Comparison of ENCODE assay signal across 8 cellular contexts in the genomic region with DNA sequence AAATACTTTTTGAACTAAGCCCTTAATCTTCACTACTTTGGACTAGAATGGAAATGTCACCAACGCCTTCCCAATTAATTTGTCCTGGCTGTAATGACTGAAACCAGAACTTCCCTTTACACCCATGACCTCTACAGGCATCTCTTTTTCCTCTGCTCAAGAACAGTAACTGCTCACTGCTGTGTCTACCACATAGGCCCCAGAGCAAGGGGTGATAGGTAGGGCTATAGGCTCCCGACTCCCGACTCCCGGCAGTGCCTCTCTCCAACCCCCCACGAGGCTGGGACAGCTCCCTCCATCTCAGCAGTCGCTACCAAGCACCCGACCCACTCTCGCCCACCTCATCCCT. TPM values are rescaled to one million over a fixed set of nuclear protein-coding genes. Genes with fewer than 3 reads are reported as not detected.
DNase-seq lines count a peak whose midpoint lies in the region; ATAC-seq and TF ChIP-seq lines count a peak whose summit lies in the region.

No MANE protein-coding gene starts in this region.

- H3K4me2 ChIP-seq in neural cell (ENCODE audit: low read length), result no peak overlapping the region

- TF ChIP-seq RAD21 in neural cell (conservative IDR thresholded peaks at IDR 0.05), result no peak

- H3K79me2 ChIP-seq in neural cell (replicated peaks; ENCODE audit: insufficient read depth, low read length), result no peaks in the 10 kb centered on the region

- H3K9ac ChIP-seq in neural cell (ENCODE audit: low read length), result peak overlapping the region; percentile 62

- H3F3A ChIP-seq in neural cell (ENCODE audit: insufficient read depth, low read length, poor library complexity, severe bottlenecking), result no peaks in the 10 kb centered on the region

- H3K27me3 ChIP-seq in H7 (ENCODE audit: control insufficient read depth, insufficient read depth, low read length), result peaks cover 43% of the 10 kb centered on the region
- H3K27me3 ChIP-seq in effector memory CD4-positive, alpha-beta T cell (replicated peaks; ENCODE audit: control insufficient read depth, insufficient read depth, low read length, poor library complexity, severe bottlenecking), result no peaks in the 10 kb centered on the region
- peaks cover 3% of the 10 kb centered on the region for H3K27me3 ChIP-seq in neural cell (ENCODE audit: insufficient read depth, low read depth, low read length)

- peak; percentile 70 for ATAC-seq in GM18511 (IDR thresholded peaks at IDR 0.05; ENCODE audit: unreplicated experiment)

- H3K36me3 ChIP-seq in H7 (replicated peaks; ENCODE audit: control insufficient read depth, insufficient read depth, low read length) (no peaks in the 10 kb centered on the region), neural cell (ENCODE audit: insufficient read depth, low read length) (no peaks in the 10 kb centered on the region)
- no peaks in the 10 kb centered on the region for H3K36me3 ChIP-seq in effector memory CD4-positive, alpha-beta T cell (ENCODE audit: control insufficient read depth, insufficient read depth, low read length)

- peak overlapping the region; percentile 68 for H3K27ac ChIP-seq in effector memory CD4-positive, alpha-beta T cell (ENCODE audit: insufficient read depth, low read length, poor library complexity, severe bottlenecking)
- H3K27ac ChIP-seq in neural cell (ENCODE audit: low read length), result peak overlapping the region; percentile 69

- H2AFZ ChIP-seq in neural cell (ENCODE audit: low read depth, low read length), result peak overlapping the region; percentile 49

- peaks cover 5% of the 10 kb centered on the region for H3K4me1 ChIP-seq in effector memory CD4-positive, alpha-beta T cell (ENCODE audit: control insufficient read depth, insufficient read depth, low read length, poor library complexity, severe bottlenecking)

- DNase-seq in H7 (no peak), NOMO-1 (lab: John Stamatoyannopoulos, UW; ENCODE audit: unreplicated experiment in 2 of 2) (peak; percentile 82 to 86), occipital lobe (lab: John Stamatoyannopoulos, UW) (no peak), NCI-H1694 treated with DMSO at 0.1 percent for 48 hours (lab: John Stamatoyannopoulos, UW) (no peak)
- DNase-seq in effector memory CD4-positive, alpha-beta T cell, result no peak
- no peak for DNase-seq in activated effector memory CD4-positive, alpha-beta T cell treated with Interleukin-2 at 50 U/mL for 16 hours

- no peaks in the 10 kb centered on the region for H4K20me1 ChIP-seq in neural cell (ENCODE audit: insufficient read depth)

- no peaks in the 10 kb centered on the region for H3K9me2 ChIP-seq in neural cell (ENCODE audit: insufficient read depth, low read length)

- H3K4me3 ChIP-seq in H7 (ENCODE audit: insufficient read depth, low read depth, low read length), result peak overlapping the region; percentile 53
- peak overlapping the region; percentile 62 for H3K4me3 ChIP-seq in effector memory CD4-positive, alpha-beta T cell (ENCODE audit: insufficient read depth, low read depth, low read length, poor library complexity, severe bottlenecking)
- peak overlapping the region; percentile 74 for H3K4me3 ChIP-seq in neural cell (ENCODE audit: low read length)

- TF ChIP-seq CTCF in neural cell (IDR thresholded peaks at IDR 0.05; ENCODE audit: poor library complexity, severe bottlenecking), result no peak

- H3K9me3 ChIP-seq in effector memory CD4-positive, alpha-beta T cell (ENCODE audit: control insufficient read depth, low read length), result no peaks in the 10 kb centered on the region
- no peaks in the 10 kb centered on the region for H3K9me3 ChIP-seq in neural cell (ENCODE audit: low read length)

- no peak for TF ChIP-seq EP300 in neural cell (conservative IDR thresholded peaks at IDR 0.05; ENCODE audit: poor library complexity, severe bottlenecking)

TF ChIP-seq in neural cell, 6 proteins besides CTCF, POLR2A, EP300 and RAD21:
- TF ChIP-seq TAF1 (IDR thresholded peaks at IDR 0.05; ENCODE audit: low read depth), result no peak
- TF ChIP-seq SMC3 (conservative IDR thresholded peaks at IDR 0.05; ENCODE audit: poor library complexity), result no peak
- TF ChIP-seq POLR2AphosphoS5 (IDR thresholded peaks at IDR 0.05), result no peak
- TF ChIP-seq, protein P1, sequence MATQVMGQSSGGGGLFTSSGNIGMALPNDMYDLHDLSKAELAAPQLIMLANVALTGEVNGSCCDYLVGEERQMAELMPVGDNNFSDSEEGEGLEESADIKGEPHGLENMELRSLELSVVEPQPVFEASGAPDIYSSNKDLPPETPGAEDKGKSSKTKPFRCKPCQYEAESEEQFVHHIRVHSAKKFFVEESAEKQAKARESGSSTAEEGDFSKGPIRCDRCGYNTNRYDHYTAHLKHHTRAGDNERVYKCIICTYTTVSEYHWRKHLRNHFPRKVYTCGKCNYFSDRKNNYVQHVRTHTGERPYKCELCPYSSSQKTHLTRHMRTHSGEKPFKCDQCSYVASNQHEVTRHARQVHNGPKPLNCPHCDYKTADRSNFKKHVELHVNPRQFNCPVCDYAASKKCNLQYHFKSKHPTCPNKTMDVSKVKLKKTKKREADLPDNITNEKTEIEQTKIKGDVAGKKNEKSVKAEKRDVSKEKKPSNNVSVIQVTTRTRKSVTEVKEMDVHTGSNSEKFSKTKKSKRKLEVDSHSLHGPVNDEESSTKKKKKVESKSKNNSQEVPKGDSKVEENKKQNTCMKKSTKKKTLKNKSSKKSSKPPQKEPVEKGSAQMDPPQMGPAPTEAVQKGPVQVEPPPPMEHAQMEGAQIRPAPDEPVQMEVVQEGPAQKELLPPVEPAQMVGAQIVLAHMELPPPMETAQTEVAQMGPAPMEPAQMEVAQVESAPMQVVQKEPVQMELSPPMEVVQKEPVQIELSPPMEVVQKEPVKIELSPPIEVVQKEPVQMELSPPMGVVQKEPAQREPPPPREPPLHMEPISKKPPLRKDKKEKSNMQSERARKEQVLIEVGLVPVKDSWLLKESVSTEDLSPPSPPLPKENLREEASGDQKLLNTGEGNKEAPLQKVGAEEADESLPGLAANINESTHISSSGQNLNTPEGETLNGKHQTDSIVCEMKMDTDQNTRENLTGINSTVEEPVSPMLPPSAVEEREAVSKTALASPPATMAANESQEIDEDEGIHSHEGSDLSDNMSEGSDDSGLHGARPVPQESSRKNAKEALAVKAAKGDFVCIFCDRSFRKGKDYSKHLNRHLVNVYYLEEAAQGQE (IDR thresholded peaks at IDR 0.05; ENCODE audit: borderline replicate concordance), result no peak
- TF ChIP-seq EZH2 (IDR thresholded peaks at IDR 0.05; ENCODE audit: borderline replicate concordance, insufficient read depth, low read length, poor library complexity, severe bottlenecking), result no peak
- TF ChIP-seq MXI1 (conservative IDR thresholded peaks at IDR 0.05; ENCODE audit: poor library complexity, severe bottlenecking), result no peak

RNA-seq across cellular contexts. Expression of a gene that starts 0.4 kb away (rescaled TPM):
- total RNA-seq in H7 (2014; rRNA removed; shearing (Covaris generic)), result 0.38 TPM in 1 of 2 replicates, not detected in the other
- 0.14 and 2.7 TPM in 2 replicates for polyA plus RNA-seq in neural cell
- polyA minus RNA-seq in neural cell, result 0.49 and 2.5 TPM in 2 replicates
- total RNA-seq in occipital lobe, result 0.78 TPM

Comparison
In these comparisons a context has a peak if more than half of its experiments do, and no peak if none do; other contexts are left out.
1. DNase-seq: peak in NOMO-1 (2 of 2); none in H7 (single experiment), effector memory CD4-positive, alpha-beta T cell (0 of 3), occipital lobe (single experiment), activated effector memory CD4-positive, alpha-beta T cell treated with Interleukin-2 at 50 U/mL for 16 hours (single experiment) and NCI-H1694 treated with DMSO at 0.1 percent for 48 hours (single experiment).
2. Peak in every context shown above with its lines, with median percentiles within 50 percentile points of each other: H3K4me3 ChIP-seq.